Comparison of ENCODE assay signal across 10 cellular contexts in genomic region chr11:76459299-76459698, GRCh38. TPM values are rescaled to one million over a fixed set of nuclear protein-coding genes. Genes with fewer than 3 reads are reported as not detected.
A peak's percentile ranks its signal among the peaks of the same experiment; 100 is the strongest.
DNase-seq lines count a peak whose midpoint lies in the region; ATAC-seq and TF ChIP-seq lines count a peak whose summit lies in the region.
"Had no signal": no experiment of that assay in that cellular context is flagged by ENCODE, and none has a peak within 500 bp of the region (broad histone marks: within the 10 kb centered on the region; RNA-seq: fewer than 3 reads in every experiment).

No MANE protein-coding gene starts in this region.

- no peak overlapping the region for H3K27ac Mint-ChIP-seq in activated naive CD8-positive, alpha-beta T cell treated with anti-CD3 and anti-CD28 coated beads for 36 hours

- H3K27ac ChIP-seq in esophagus muscularis mucosa (replicated peaks in 1 of 4) (no peak overlapping the region), thoracic aorta (no peak overlapping the region), sigmoid colon (no peak overlapping the region)
- H3K27ac ChIP-seq: BLaER1 treated with 17β-estradiol and CSF1 and Interleukin-3, amounts not matched to agents 10 nM and 100 nM had no signal

- WGBS in esophagus muscularis mucosa: 78% methylated on average over 4 of the region's 4 CpGs
- 70 to 81% methylated on average over 4 of the region's 4 CpGs for WGBS in sigmoid colon, 2 donors

- H3K9me3 Mint-ChIP-seq in activated naive CD8-positive, alpha-beta T cell treated with anti-CD3 and anti-CD28 coated beads for 36 hours: no peaks in the 10 kb centered on the region

- peak in 2 of 3 experiments; percentile 24 to 49 for TF ChIP-seq CTCF in esophagus muscularis mucosa (IDR thresholded peaks at IDR 0.05)
- peak; percentile 41 for TF ChIP-seq CTCF in thoracic aorta (IDR thresholded peaks at IDR 0.05)
- TF ChIP-seq CTCF in sigmoid colon (IDR thresholded peaks at IDR 0.05): peak in 2 of 4 experiments; percentile 15 to 40

- H3K4me1 ChIP-seq in esophagus muscularis mucosa (peaks cover 0 to 12% (median 8%) of the 10 kb centered on the region in 4 donors), thoracic aorta (ENCODE audit: control insufficient read depth in 1 of 2, low read depth in 2 of 2) (peaks cover 0 to 3% of the 10 kb centered on the region in 2 donors), sigmoid colon (peaks cover 0 to 14% (median 6%) of the 10 kb centered on the region in 4 donors)

- intact Hi-C loops in esophagus muscularis mucosa (cut with DNase I) (no loop called here), sigmoid colon (cut with DNase I) (no loop called here)

- H3K36me3 ChIP-seq in esophagus muscularis mucosa: peaks cover 7 to 51% (median 30%) of the 10 kb centered on the region in 4 donors
- H3K36me3 ChIP-seq in thoracic aorta: peaks cover 16% of the 10 kb centered on the region
- peaks cover 3 to 46% (median 4%) of the 10 kb centered on the region in 4 donors for H3K36me3 ChIP-seq in sigmoid colon

- ATAC-seq in thoracic aorta (ENCODE audit: insufficient number of reproducible peaks, low FRiP score, low read depth) (no peak), HG02885 (IDR thresholded peaks at IDR 0.05; ENCODE audit: poor library complexity, unreplicated experiment) (no peak)

- H3K27me3 Mint-ChIP-seq in activated naive CD8-positive, alpha-beta T cell treated with anti-CD3 and anti-CD28 coated beads for 36 hours: no peaks in the 10 kb centered on the region

- H3K4me3 ChIP-seq in esophagus muscularis mucosa: no peak overlapping the region
- H3K4me3 ChIP-seq in thoracic aorta: no peak overlapping the region
- no peak overlapping the region for H3K4me3 ChIP-seq in sigmoid colon
- H3K4me3 ChIP-seq: BLaER1 treated with 17β-estradiol and CSF1 and Interleukin-3, amounts not matched to agents 10 nM and 100 nM had no signal

- peak; percentile 30 for DNase-seq in SIG-M5 treated with dmso at 0.1 percent for 504 hours (lab: John Stamatoyannopoulos, UW; ENCODE audit: unreplicated experiment)
- DNase-seq in SIG-M5 (lab: John Stamatoyannopoulos, UW): no peak
- peak; percentile 61 for DNase-seq in OCI-M1 (lab: John Stamatoyannopoulos, UW)
- no peak for DNase-seq in esophagus muscularis mucosa (ENCODE audit: extremely low spot score)
- DNase-seq in thoracic aorta (ENCODE audit: low spot score): no peak
- no peak for DNase-seq in activated naive CD8-positive, alpha-beta T cell treated with anti-CD3 and anti-CD28 coated beads for 36 hours
- DNase-seq in sigmoid colon: no peak
- DNase-seq: NCI-H524 treated with DMSO at 0.1 percent for 48 hours had no signal

- no peak overlapping the region for H3K4me3 Mint-ChIP-seq in activated naive CD8-positive, alpha-beta T cell treated with anti-CD3 and anti-CD28 coated beads for 36 hours

- peaks cover 6% of the 10 kb centered on the region for H3K4me1 Mint-ChIP-seq in activated naive CD8-positive, alpha-beta T cell treated with anti-CD3 and anti-CD28 coated beads for 36 hours

- TF ChIP-seq POLR2A in esophagus muscularis mucosa (IDR thresholded peaks at IDR 0.05; ENCODE audit: low read depth): no peak
- no peak for TF ChIP-seq POLR2A in sigmoid colon (IDR thresholded peaks at IDR 0.05)

- H3K36me3 Mint-ChIP-seq in activated naive CD8-positive, alpha-beta T cell treated with anti-CD3 and anti-CD28 coated beads for 36 hours: peaks cover 11% of the 10 kb centered on the region

- no peaks in the 10 kb centered on the region for H3K9me3 ChIP-seq in esophagus muscularis mucosa
- H3K9me3 ChIP-seq in thoracic aorta: no peaks in the 10 kb centered on the region
- no peaks in the 10 kb centered on the region for H3K9me3 ChIP-seq in sigmoid colon
- H3K9me3 ChIP-seq: BLaER1 treated with 17β-estradiol and CSF1 and Interleukin-3, amounts not matched to agents 10 nM and 100 nM had no signal

- no peak for TF ChIP-seq EP300 in esophagus muscularis mucosa (IDR thresholded peaks at IDR 0.05)
- TF ChIP-seq EP300 in sigmoid colon (IDR thresholded peaks at IDR 0.05): no peak

- no peaks in the 10 kb centered on the region for H3K27me3 ChIP-seq in esophagus muscularis mucosa
- no peaks in the 10 kb centered on the region for H3K27me3 ChIP-seq in thoracic aorta (replicated peaks; ENCODE audit: insufficient read depth)
- H3K27me3 ChIP-seq in sigmoid colon: no peaks in the 10 kb centered on the region
- H3K27me3 ChIP-seq: BLaER1 treated with 17β-estradiol and CSF1 and Interleukin-3, amounts not matched to agents 10 nM and 100 nM had no signal

RNA-seq across cellular contexts. Expression of gene EMSY, which starts 14.5 kb away (rescaled TPM):
- 10 to 100 TPM; 17.1 to 34.6 (median 27.6) TPM for total RNA-seq in esophagus muscularis mucosa
- 10 to 100 TPM; 53.5 to 73.2 TPM for total RNA-seq in thoracic aorta
- 10 to 100 TPM; 19.7 TPM for total RNA-seq in activated naive CD8-positive, alpha-beta T cell treated with anti-CD3 and anti-CD28 coated beads for 36 hours
- total RNA-seq in sigmoid colon: 10 to 100 TPM; 20.8 to 51.8 (median 31.5) TPM
- polyA plus RNA-seq in sigmoid colon: 10 to 100 TPM in 2 of 3 donors, 1 to 10 TPM in 1; 7.4 to 10.8 (median 10.3) TPM

Comparison
In these comparisons a context has a peak if more than half of its experiments do, and no peak if none do; other contexts are left out.
1. DNase-seq: peak in SIG-M5 treated with dmso at 0.1 percent for 504 hours (single experiment) and OCI-M1 (single experiment); none in SIG-M5 (single experiment), esophagus muscularis mucosa (single experiment), thoracic aorta (single experiment), activated naive CD8-positive, alpha-beta T cell treated with anti-CD3 and anti-CD28 coated beads for 36 hours (single experiment) and sigmoid colon (single experiment).